8 cellular contexts compared by ENCODE assay signal in genomic region chr19:10419646-10420443, GRCh38. TPM values are rescaled to one million over a fixed set of nuclear protein-coding genes. Genes with fewer than 3 reads are reported as not detected.
DNase-seq lines count a peak whose midpoint lies in the region; ATAC-seq and TF ChIP-seq lines count a peak whose summit lies in the region.

No MANE protein-coding gene starts in this region.

- H3K27me3 ChIP-seq in BLaER1 (no peaks in the 10 kb centered on the region), GM23248 (replicated peaks; ENCODE audit: insufficient read depth) (peaks cover 23% of the 10 kb centered on the region), OCI-LY1 (ENCODE audit: insufficient read depth, low read length) (peaks cover 6% of the 10 kb centered on the region; the same call in 1 of the 2 replicates), thoracic aorta (replicated peaks; ENCODE audit: insufficient read depth) (peaks cover 17% of the 10 kb centered on the region)

- peak overlapping the region; percentile 90 for H3K27ac Mint-ChIP-seq in activated naive CD8-positive, alpha-beta T cell treated with anti-CD3 and anti-CD28 coated beads, Interleukin-2, amount 10 ng/mL, durations not matched to agents 7 days and 5 days

- POLR2A ChIA-PET in activated naive CD8-positive, alpha-beta T cell treated with anti-CD3 and anti-CD28 coated beads, Interleukin-2, amount 10 ng/mL, durations not matched to agents 7 days and 5 days (lab: Charles Lee) = interaction anchor here (0.8 to 7.0 kb wide), 6 partner anchors 8 to 16 kb away, joined by 3 to 199 read pairs (median 9); partner anchors contain the start of gene CDC37

- H3K9me3 Mint-ChIP-seq in activated naive CD8-positive, alpha-beta T cell treated with anti-CD3 and anti-CD28 coated beads, Interleukin-2, amount 10 ng/mL, durations not matched to agents 7 days and 5 days = no peaks in the 10 kb centered on the region

- in situ Hi-C loops in GM23248 (cut with MboI) = no loop called here

- peaks cover 56% of the 10 kb centered on the region for H4K20me1 ChIP-seq in BLaER1
- no peaks in the 10 kb centered on the region for H4K20me1 ChIP-seq in GM23248 (ENCODE audit: insufficient read depth)
- no peaks in the 10 kb centered on the region for H4K20me1 ChIP-seq in OCI-LY1 (ENCODE audit: insufficient read depth, low read length)

- H3K79me2 ChIP-seq in GM23248 (ENCODE audit: insufficient read depth) = no peaks in the 10 kb centered on the region
- H3K79me2 ChIP-seq in OCI-LY1 (ENCODE audit: insufficient read depth, low read length) = no peaks in the 10 kb centered on the region

- H3K9me3 ChIP-seq in BLaER1 (no peaks in the 10 kb centered on the region), GM23248 (ENCODE audit: low read depth) (no peaks in the 10 kb centered on the region), OCI-LY1 (ENCODE audit: low read length) (no peaks in the 10 kb centered on the region), thoracic aorta (no peaks in the 10 kb centered on the region)

- peaks cover 4% of the 10 kb centered on the region for H3K36me3 Mint-ChIP-seq in activated naive CD8-positive, alpha-beta T cell treated with anti-CD3 and anti-CD28 coated beads, Interleukin-2, amount 10 ng/mL, durations not matched to agents 7 days and 5 days

- peak; percentile 71 for DNase-seq in GM23248
- DNase-seq in activated naive CD8-positive, alpha-beta T cell treated with anti-CD3 and anti-CD28 coated beads, Interleukin-2, amount 10 ng/mL, durations not matched to agents 7 days and 5 days = peak; percentile 79
- DNase-seq in iPS-NIHi7 (ENCODE audit: extremely low spot score) = peak; percentile 89
- no peak for DNase-seq in thoracic aorta (ENCODE audit: low spot score)

- TF ChIP-seq CTCF in OCI-LY1 (IDR thresholded peaks at IDR 0.05; ENCODE audit: low read length) (no peak), thoracic aorta (IDR thresholded peaks at IDR 0.05) (no peak)

- H3K27me3 Mint-ChIP-seq in activated naive CD8-positive, alpha-beta T cell treated with anti-CD3 and anti-CD28 coated beads, Interleukin-2, amount 10 ng/mL, durations not matched to agents 7 days and 5 days = peaks cover 15% of the 10 kb centered on the region

- peak overlapping the region; percentile 37 for H2AFZ ChIP-seq in GM23248
- H2AFZ ChIP-seq in OCI-LY1 (ENCODE audit: low read length) = no peak overlapping the region

- no peaks in the 10 kb centered on the region for H3K9me2 ChIP-seq in GM23248 (ENCODE audit: insufficient read depth)
- H3K9me2 ChIP-seq in OCI-LY1 (ENCODE audit: low read depth, low read length) = no peaks in the 10 kb centered on the region

- peak overlapping the region; percentile 83 for H3K4me3 Mint-ChIP-seq in activated naive CD8-positive, alpha-beta T cell treated with anti-CD3 and anti-CD28 coated beads, Interleukin-2, amount 10 ng/mL, durations not matched to agents 7 days and 5 days

- 0 to 1% methylated on average over 43 to 55 of the region's 61 CpGs for WGBS in GM23248 (ENCODE audit: low coverage in 1 of 2, low lambda C conversion rate in 2 of 2, missing lambda C conversion rate in 2 of 2), 2 experiments

- peak overlapping the region; percentile 92 for H3K9ac ChIP-seq in BLaER1
- peak overlapping the region; percentile 31; the same call in 1 of the 2 replicates for H3K9ac ChIP-seq in GM23248
- H3K9ac ChIP-seq in OCI-LY1 (ENCODE audit: low read length) = peak overlapping the region; percentile 43; the same call in 1 of the 2 replicates

- peaks cover 57% of the 10 kb centered on the region for H3K4me1 Mint-ChIP-seq in activated naive CD8-positive, alpha-beta T cell treated with anti-CD3 and anti-CD28 coated beads, Interleukin-2, amount 10 ng/mL, durations not matched to agents 7 days and 5 days

- no peaks in the 10 kb centered on the region for H3K36me3 ChIP-seq in BLaER1
- H3K36me3 ChIP-seq in GM23248 (ENCODE audit: low read depth) = no peaks in the 10 kb centered on the region
- H3K36me3 ChIP-seq in OCI-LY1 (ENCODE audit: insufficient read depth, low read length) = no peaks in the 10 kb centered on the region
- no peaks in the 10 kb centered on the region for H3K36me3 ChIP-seq in thoracic aorta

- H3F3A ChIP-seq in GM23248 (ENCODE audit: insufficient read depth) (peaks cover 18% of the 10 kb centered on the region; the same call in 1 of the 2 replicates), OCI-LY1 (ENCODE audit: insufficient read depth, low read length) (no peaks in the 10 kb centered on the region)

- H3K4me1 ChIP-seq in BLaER1 = peaks cover 70% of the 10 kb centered on the region
- peaks cover 7% of the 10 kb centered on the region; the same call in 1 of the 2 replicates for H3K4me1 ChIP-seq in GM23248 (ENCODE audit: insufficient read depth)
- peaks cover 28% of the 10 kb centered on the region for H3K4me1 ChIP-seq in OCI-LY1 (ENCODE audit: insufficient read depth, low read length, severe bottlenecking)
- peaks cover 9 to 39% of the 10 kb centered on the region in 2 donors for H3K4me1 ChIP-seq in thoracic aorta (ENCODE audit: control insufficient read depth in 1 of 2, low read depth in 2 of 2)

- peak overlapping the region; percentile 97 for H3K4me2 ChIP-seq in BLaER1
- peak overlapping the region; percentile 73 for H3K4me2 ChIP-seq in GM23248 (ENCODE audit: unreplicated experiment)
- H3K4me2 ChIP-seq in OCI-LY1 (ENCODE audit: low read length) = peak overlapping the region; percentile 56

- peak overlapping the region; percentile 95 for H3K27ac ChIP-seq in BLaER1
- H3K27ac ChIP-seq in GM23248 = no peak overlapping the region
- H3K27ac ChIP-seq in OCI-LY1 (ENCODE audit: low read depth, low read length, poor library complexity, severe bottlenecking) = no peak overlapping the region
- H3K27ac ChIP-seq in thoracic aorta = no peak overlapping the region

- peak; percentile 22 for ATAC-seq in activated naive CD8-positive, alpha-beta T cell treated with anti-CD3 and anti-CD28 coated beads, Interleukin-2, amount 10 ng/mL, durations not matched to agents 7 days and 5 days (ENCODE audit: low read depth)
- ATAC-seq in thoracic aorta (ENCODE audit: insufficient number of reproducible peaks, low FRiP score, low read depth) (no peak), GM21786 (IDR thresholded peaks at IDR 0.05; ENCODE audit: unreplicated experiment) (no peak), HG02588 (IDR thresholded peaks at IDR 0.05; ENCODE audit: unreplicated experiment) (no peak)

- H3K4me3 ChIP-seq in BLaER1 (peak overlapping the region; percentile 95), GM23248 (peak overlapping the region; percentile 61), OCI-LY1 (ENCODE audit: low read depth, low read length, poor library complexity, severe bottlenecking) (peak overlapping the region; percentile 52), thoracic aorta (peak overlapping the region; percentile 33)

RNA-seq across cellular contexts. Expression of gene PDE4A, which starts 0.5 kb away (rescaled TPM):
- 2.4 and 4.7 TPM in 2 replicates for total RNA-seq in GM23248 (2014; rRNA removed; shearing (Covaris generic))
- 15.9 and 17.4 TPM in 2 replicates for polyA plus RNA-seq in GM23248 (2016; fragmentation: Nextera tagmentation; extraction: Ambion mirVana)
- 10 to 100 TPM; 28.2 to 29.2 TPM for total RNA-seq in activated naive CD8-positive, alpha-beta T cell treated with anti-CD3 and anti-CD28 coated beads, Interleukin-2, amount 10 ng/mL, durations not matched to agents 7 days and 5 days
- total RNA-seq in thoracic aorta = 10 to 100 TPM; 24.9 to 25.5 TPM

RNA-seq across cellular contexts. Expression of gene CDC37, which starts 16.5 kb away (rescaled TPM):
- 268 and 301 TPM in 2 replicates for total RNA-seq in GM23248 (2014; rRNA removed; shearing (Covaris generic))
- polyA plus RNA-seq in GM23248 (2016; fragmentation: Nextera tagmentation; extraction: Ambion mirVana) = 288 and 291 TPM in 2 replicates
- 100 to 1,000 TPM; 242 to 248 TPM for total RNA-seq in activated naive CD8-positive, alpha-beta T cell treated with anti-CD3 and anti-CD28 coated beads, Interleukin-2, amount 10 ng/mL, durations not matched to agents 7 days and 5 days
- total RNA-seq in thoracic aorta = 100 to 1,000 TPM; 133 to 166 TPM

RNA-seq across cellular contexts. Expression of gene TYK2, which starts 39.5 kb away (rescaled TPM):
- 64.1 and 85.5 TPM in 2 replicates for total RNA-seq in GM23248 (2014; rRNA removed; shearing (Covaris generic))
- polyA plus RNA-seq in GM23248 (2016; fragmentation: Nextera tagmentation; extraction: Ambion mirVana) = 54.3 and 60.4 TPM in 2 replicates
- 100 to 1,000 TPM; 277 to 290 TPM for total RNA-seq in activated naive CD8-positive, alpha-beta T cell treated with anti-CD3 and anti-CD28 coated beads, Interleukin-2, amount 10 ng/mL, durations not matched to agents 7 days and 5 days
- 10 to 100 TPM; 79.3 to 96.7 TPM for total RNA-seq in thoracic aorta

Comparison
In these comparisons a context has a peak if more than half of its experiments do, and no peak if none do; other contexts are left out.
1. H3K4me3 ChIP-seq: peak in every context shown above with its lines; median percentile 95 in BLaER1; 61 in GM23248; 52 in OCI-LY1; 33 in thoracic aorta.
2. H3K9ac ChIP-seq: peak in every context shown above with its lines; median percentile 92 in BLaER1; 43 in OCI-LY1; 31 in GM23248.